In the genomic region with DNA sequence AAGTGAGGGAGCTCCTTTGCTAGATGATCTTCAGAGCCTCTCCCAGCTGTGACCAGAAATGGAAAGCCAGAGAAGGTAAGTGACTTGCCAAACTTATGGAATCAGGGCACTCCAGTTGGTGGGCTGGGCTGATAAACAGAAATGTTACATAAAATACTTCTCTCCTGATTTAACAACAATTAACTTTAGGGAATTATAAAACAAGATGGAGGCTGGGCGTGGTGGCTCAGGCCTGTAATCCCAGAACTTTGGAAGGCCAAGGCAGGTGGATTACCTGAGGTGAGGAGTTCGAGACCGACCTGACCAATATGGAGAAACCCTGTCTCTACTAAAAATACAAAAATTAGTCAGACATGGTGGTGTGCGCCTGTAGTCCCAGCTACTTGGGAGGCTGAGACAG, we compare ENCODE assay signal across 1 cellular context.
TF ChIP-seq lines count a peak whose summit lies in the region.

No MANE protein-coding gene starts in this region.

TF ChIP-seq in SK-N-SH, 30 proteins besides CTCF, POLR2A, EP300 and RAD21 (continued from another document):
- TF ChIP-seq, protein P1, sequence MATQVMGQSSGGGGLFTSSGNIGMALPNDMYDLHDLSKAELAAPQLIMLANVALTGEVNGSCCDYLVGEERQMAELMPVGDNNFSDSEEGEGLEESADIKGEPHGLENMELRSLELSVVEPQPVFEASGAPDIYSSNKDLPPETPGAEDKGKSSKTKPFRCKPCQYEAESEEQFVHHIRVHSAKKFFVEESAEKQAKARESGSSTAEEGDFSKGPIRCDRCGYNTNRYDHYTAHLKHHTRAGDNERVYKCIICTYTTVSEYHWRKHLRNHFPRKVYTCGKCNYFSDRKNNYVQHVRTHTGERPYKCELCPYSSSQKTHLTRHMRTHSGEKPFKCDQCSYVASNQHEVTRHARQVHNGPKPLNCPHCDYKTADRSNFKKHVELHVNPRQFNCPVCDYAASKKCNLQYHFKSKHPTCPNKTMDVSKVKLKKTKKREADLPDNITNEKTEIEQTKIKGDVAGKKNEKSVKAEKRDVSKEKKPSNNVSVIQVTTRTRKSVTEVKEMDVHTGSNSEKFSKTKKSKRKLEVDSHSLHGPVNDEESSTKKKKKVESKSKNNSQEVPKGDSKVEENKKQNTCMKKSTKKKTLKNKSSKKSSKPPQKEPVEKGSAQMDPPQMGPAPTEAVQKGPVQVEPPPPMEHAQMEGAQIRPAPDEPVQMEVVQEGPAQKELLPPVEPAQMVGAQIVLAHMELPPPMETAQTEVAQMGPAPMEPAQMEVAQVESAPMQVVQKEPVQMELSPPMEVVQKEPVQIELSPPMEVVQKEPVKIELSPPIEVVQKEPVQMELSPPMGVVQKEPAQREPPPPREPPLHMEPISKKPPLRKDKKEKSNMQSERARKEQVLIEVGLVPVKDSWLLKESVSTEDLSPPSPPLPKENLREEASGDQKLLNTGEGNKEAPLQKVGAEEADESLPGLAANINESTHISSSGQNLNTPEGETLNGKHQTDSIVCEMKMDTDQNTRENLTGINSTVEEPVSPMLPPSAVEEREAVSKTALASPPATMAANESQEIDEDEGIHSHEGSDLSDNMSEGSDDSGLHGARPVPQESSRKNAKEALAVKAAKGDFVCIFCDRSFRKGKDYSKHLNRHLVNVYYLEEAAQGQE (IDR thresholded peaks at IDR 0.05; ENCODE audit: low read depth, low read length) = no peak
- TF ChIP-seq YY1 (IDR thresholded peaks at IDR 0.05; ENCODE audit: low read depth) = no peak
- TF ChIP-seq USF1 (IDR thresholded peaks at IDR 0.05; ENCODE audit: borderline replicate concordance, low read depth) = no peak
- TF ChIP-seq MXI1 (IDR thresholded peaks at IDR 0.05; ENCODE audit: low read depth, low read length) = no peak
- no peak for TF ChIP-seq TAF1 (IDR thresholded peaks at IDR 0.05; ENCODE audit: borderline replicate concordance, low read depth, low read length)
- no peak for TF ChIP-seq NFIC (IDR thresholded peaks at IDR 0.05; ENCODE audit: borderline replicate concordance)
TF ChIP-seq in SK-N-SH: peak in this region for 0.
